In genomic region chr16:87361916-87362619, GRCh38 we compare ENCODE assay signal across 20 cellular contexts.
"Had no signal": no experiment of that assay in that cellular context is flagged by ENCODE, and none has a peak within 500 bp of the region (broad histone marks: within the 10 kb centered on the region; RNA-seq: fewer than 3 reads in every experiment).

No MANE protein-coding gene starts in this region.

- H3K4me3 ChIP-seq: breast epithelium, esophagus squamous epithelium, spleen, tibial nerve had no signal

- FAIRE-seq: islet of Langerhans, TTC549 had no signal

- H3K9me3 ChIP-seq: breast epithelium, esophagus squamous epithelium, neutrophil, spleen, tibial nerve had no signal

- H3K27me3 ChIP-seq: breast epithelium, esophagus squamous epithelium, neutrophil, spleen, tibial nerve had no signal

- H3K4me1 ChIP-seq: breast epithelium had no signal

- H3K27ac ChIP-seq: breast epithelium, neutrophil, spleen, tibial nerve had no signal

- DNase-seq: activated CD4-positive, alpha-beta T cell treated with anti-CD3 and anti-CD28 coated beads for 48 hours; activated CD4-positive, alpha-beta T cell treated with anti-CD3 and anti-CD28 coated beads, Interleukin-2, amount 50 U/mL, for 48 hours; activated CD8-positive, alpha-beta memory T cell treated with anti-CD3 and anti-CD28 coated beads for 24 hours; activated effector memory CD4-positive, alpha-beta T cell treated with Interleukin-2 at 50 U/mL for 16 hours; activated naive CD4-positive, alpha-beta T cell treated with Interleukin-2 at 50 U/mL for 16 hours; anterior cingulate cortex; central memory CD4-positive, alpha-beta T cell; esophagus squamous epithelium; foreskin melanocyte; left ventricle myocardium superior; retina; spleen; stimulated activated naive CD4-positive, alpha-beta T cell; T-helper 9 cell had no signal

- H3K36me3 ChIP-seq: breast epithelium, neutrophil had no signal

- ATAC-seq: activated CD4-positive, CD25-positive, alpha-beta regulatory T cell treated with anti-CD3 and anti-CD28 coated beads, Interleukin-2, amount 50 U/mL, for 24 hours had no signal
